29 cellular contexts compared by ENCODE assay signal in the genomic region with DNA sequence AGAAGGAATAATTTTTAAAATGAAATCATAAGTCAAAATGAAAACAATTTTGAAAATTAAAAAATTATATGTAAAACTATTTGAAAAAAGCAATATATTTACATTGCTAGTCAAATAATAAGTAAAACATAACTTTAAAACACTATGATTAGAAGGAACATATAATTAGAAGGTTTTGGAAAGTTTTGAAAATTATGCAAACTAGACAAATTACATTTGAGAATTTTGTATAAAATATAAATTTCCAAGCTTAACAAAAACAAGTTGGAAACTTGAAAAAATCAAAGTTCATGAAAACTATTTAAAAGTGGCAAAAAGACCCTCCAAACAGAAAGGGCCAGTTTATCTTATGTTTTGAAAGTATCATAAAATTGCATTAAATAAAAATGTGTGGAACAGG.
"Had no signal": no experiment of that assay in that cellular context is flagged by ENCODE, and none has a peak within 500 bp of the region (broad histone marks: within the 10 kb centered on the region; RNA-seq: fewer than 3 reads in every experiment).

No MANE protein-coding gene starts in this region.

- H3K27me3 ChIP-seq: brain microvascular endothelial cell, gastrocnemius medialis, heart left ventricle had no signal

- DNase-seq: activated B cell treated with CpG ODN at 0.5 μM for 24 hours; activated CD4-positive, alpha-beta T cell treated with anti-CD3 and anti-CD28 coated beads for 48 hours; activated CD4-positive, alpha-beta T cell treated with anti-CD3 and anti-CD28 coated beads, Interleukin-2, amount 50 U/mL, for 1 hour; activated CD4-positive, alpha-beta T cell treated with anti-CD3 and anti-CD28 coated beads, Interleukin-2, amount 50 U/mL, for 48 hours; activated CD8-positive, alpha-beta memory T cell treated with anti-CD3 and anti-CD28 coated beads for 24 hours; activated CD8-positive, alpha-beta T cell treated with anti-CD3 and anti-CD28 coated beads for 36 hours; activated effector memory CD4-positive, alpha-beta T cell treated with Interleukin-2 at 50 U/mL for 16 hours; activated gamma-delta T cell treated with Interleukin-2 at 50 U/mL for 16 hours; activated naive CD4-positive, alpha-beta T cell treated with anti-CD3 and anti-CD28 coated beads, Interleukin-2, amount 50 U/mL, for 16 hours; activated naive CD4-positive, alpha-beta T cell treated with Interleukin-2 at 50 U/mL for 16 hours; activated T-cell treated with anti-CD3 and anti-CD28 coated beads, Interleukin-2, amount 50 U/mL, for 4 hours; amniotic stem cell; anterior cingulate cortex; brain microvascular endothelial cell; cortex of kidney; dermis blood vessel endothelial cell; effector CD8-positive, alpha-beta T cell; foreskin fibroblast; gastrocnemius medialis; glutamatergic neuron; heart left ventricle; T-helper 17 cell; T1000; WERI-Rb-1 had no signal

- H3K9me3 ChIP-seq: gastrocnemius medialis, heart left ventricle had no signal

- ATAC-seq: activated CD4-positive, CD25-positive, alpha-beta regulatory T cell treated with anti-CD3 and anti-CD28 coated beads, Interleukin-2, amount 50 U/mL, for 24 hours; activated CD8-positive, alpha-beta T cell treated with anti-CD3 and anti-CD28 coated beads for 36 hours; activated T-cell treated with anti-CD3 and anti-CD28 coated beads, Interleukin-2, amount 50 U/mL, for 4 hours; activated T-helper 17 cell treated with anti-CD3 and anti-CD28 coated beads, Interleukin-2, amount 50 U/mL, for 72 hours; esophagus mucosa; gastrocnemius medialis; heart left ventricle; T-helper 17 cell had no signal

- H3K4me1 ChIP-seq: gastrocnemius medialis, heart left ventricle had no signal

- H3K4me3 ChIP-seq: gastrocnemius medialis, heart left ventricle had no signal

- H3K36me3 ChIP-seq: brain microvascular endothelial cell, gastrocnemius medialis, heart left ventricle, WERI-Rb-1 had no signal

- FAIRE-seq: astrocyte, bronchial epithelial cell had no signal

- H3K27ac ChIP-seq: brain microvascular endothelial cell, gastrocnemius medialis, heart left ventricle, WERI-Rb-1 had no signal
